10 cellular contexts compared by ENCODE assay signal in the genomic region with DNA sequence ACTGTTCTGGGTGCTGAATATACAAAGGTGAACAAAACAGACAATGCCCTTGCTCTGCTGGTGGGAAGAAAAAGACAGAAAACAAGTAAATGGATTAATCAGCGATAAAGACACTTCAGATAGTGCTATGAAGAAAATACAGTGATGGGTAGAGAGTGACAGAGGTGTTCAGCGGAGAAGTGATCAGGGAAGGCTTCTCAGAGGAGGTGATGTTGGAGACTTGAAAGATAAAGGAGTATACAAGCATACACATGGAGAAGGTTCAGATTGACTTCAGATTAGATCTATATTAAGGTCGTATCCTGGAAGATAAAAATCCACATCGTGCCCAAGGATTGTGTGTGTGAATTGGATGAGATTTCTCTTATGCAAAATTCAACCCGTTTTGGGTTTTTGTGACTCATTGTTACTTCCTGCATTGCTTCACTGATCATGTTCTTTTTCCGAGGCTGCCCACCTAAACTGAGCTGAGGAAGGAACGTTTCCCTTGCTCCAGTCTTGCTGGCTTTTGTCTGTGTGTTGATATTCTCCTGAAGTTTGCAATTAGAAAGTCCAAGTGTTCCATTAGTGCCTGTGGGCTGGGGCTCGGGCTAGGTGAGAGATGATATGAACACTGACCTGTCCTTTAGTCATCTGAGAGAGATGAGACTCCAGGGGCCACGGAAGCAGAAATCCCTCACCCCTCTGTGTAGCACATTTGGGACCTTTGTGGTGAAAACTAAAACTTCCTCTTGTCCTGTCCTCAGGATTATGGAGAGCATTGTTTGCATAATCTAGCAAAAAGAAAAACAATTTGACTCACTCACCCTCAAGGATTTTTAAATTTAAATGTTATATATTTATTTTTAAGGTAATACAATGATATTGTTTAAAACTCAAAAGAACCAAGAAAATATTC. TPM values are rescaled to one million over a fixed set of nuclear protein-coding genes. Genes with fewer than 3 reads are reported as not detected.
A peak's percentile ranks its signal among the peaks of the same experiment; 100 is the strongest.
DNase-seq lines count a peak whose midpoint lies in the region; ATAC-seq and TF ChIP-seq lines count a peak whose summit lies in the region.
"Had no signal": no experiment of that assay in that cellular context is flagged by ENCODE, and none has a peak within 500 bp of the region (broad histone marks: within the 10 kb centered on the region; RNA-seq: fewer than 3 reads in every experiment).

No MANE protein-coding gene starts in this region.

- H3K9me2 ChIP-seq in MM.1S (replicated peaks; ENCODE audit: insufficient read depth, low read length) = no peaks in the 10 kb centered on the region

- DNase-seq in activated T-cell treated with anti-CD3 and anti-CD28 coated beads, Interleukin-2, amount 50 U/mL, for 4 hours = no peak
- DNase-seq in activated T-cell treated with anti-CD3 and anti-CD28 coated beads for 4 hours = no peak
- no peak for DNase-seq in MM.1S
- peak; percentile 40 for DNase-seq in amniotic epithelial cell (ENCODE audit: low read depth)
- peak; percentile 41 for DNase-seq in superior temporal gyrus (ENCODE audit: extremely low spot score)
- DNase-seq in esophagus squamous epithelium (lab: John Stamatoyannopoulos, UW) = no peak
- DNase-seq in NCI-H2227 (lab: John Stamatoyannopoulos, UW; ENCODE audit: unreplicated experiment) = no peak

- no peaks in the 10 kb centered on the region for H3K27me3 ChIP-seq in MM.1S (replicated peaks; ENCODE audit: insufficient read depth, low read length)
- peaks cover 0 to 8% (median 0%) of the 10 kb centered on the region in 4 donors for H3K27me3 ChIP-seq in esophagus squamous epithelium

- H3K9me3 Mint-ChIP-seq in activated T-cell treated with anti-CD3 and anti-CD28 coated beads, Interleukin-2, amount 50 U/mL, for 4 hours = peaks cover 8% of the 10 kb centered on the region

- no peak overlapping the region for H3K4me3 ChIP-seq in MM.1S (ENCODE audit: low read length)
- no peak overlapping the region for H3K4me3 ChIP-seq in esophagus squamous epithelium
- H3K4me3 ChIP-seq: prostate gland had no signal

- WGBS in esophagus squamous epithelium, 2 donors = 47 to 49% methylated on average over 9 of the region's 9 CpGs

- TF ChIP-seq POLR2A in esophagus squamous epithelium (IDR thresholded peaks at IDR 0.05) = no peak

- TF ChIP-seq CTCF in MM.1S (IDR thresholded peaks at IDR 0.05; ENCODE audit: low read length) (no peak), esophagus squamous epithelium (IDR thresholded peaks at IDR 0.05) (no peak)

- ATAC-seq in activated T-cell treated with anti-CD3 and anti-CD28 coated beads, Interleukin-2, amount 50 U/mL, for 4 hours = peak in 1 of 2 donors; percentile 22
- ATAC-seq in GM18520 (IDR thresholded peaks at IDR 0.05; ENCODE audit: unreplicated experiment) = no peak
- ATAC-seq: left lobe of liver had no signal

- H3K4me1 ChIP-seq in MM.1S (ENCODE audit: low read length) (peaks cover 59% of the 10 kb centered on the region), esophagus squamous epithelium (peaks cover 0 to 4% (median 0%) of the 10 kb centered on the region in 3 donors)
- H3K4me1 ChIP-seq: prostate gland had no signal

- no peaks in the 10 kb centered on the region for H3K27me3 Mint-ChIP-seq in activated T-cell treated with anti-CD3 and anti-CD28 coated beads, Interleukin-2, amount 50 U/mL, for 4 hours (ENCODE audit: low read depth)

- no peak overlapping the region for H3K9ac ChIP-seq in MM.1S (ENCODE audit: low read length)

- intact Hi-C loops in esophagus squamous epithelium (cut with DNase I) = no loop called here

- peaks cover 58% of the 10 kb centered on the region for H3K4me1 Mint-ChIP-seq in activated T-cell treated with anti-CD3 and anti-CD28 coated beads, Interleukin-2, amount 50 U/mL, for 4 hours (ENCODE audit: low read depth)

- 0 out of 2 replicates have a peak, but pooled peaks cover 3% of the 10 kb centered on the region for H3K9me3 ChIP-seq in MM.1S (replicated peaks; ENCODE audit: insufficient read depth, low read length)
- H3K9me3 ChIP-seq in esophagus squamous epithelium = peaks cover 0 to 9% (median 5%) of the 10 kb centered on the region in 3 donors
- H3K9me3 ChIP-seq: prostate gland had no signal

- H2AFZ ChIP-seq in MM.1S (ENCODE audit: low read length) = no peak overlapping the region

- H3K27ac ChIP-seq in MM.1S (ENCODE audit: low read length) (no peak overlapping the region; the same call in 1 of the 2 replicates), esophagus squamous epithelium (peak overlapping the region in 1 of 4 donors; percentile 36)
- H3K27ac ChIP-seq: prostate gland had no signal

- H4K20me1 ChIP-seq in MM.1S (ENCODE audit: insufficient read depth, low read length) = no peaks in the 10 kb centered on the region

- peak overlapping the region; percentile 51 for H3K4me3 Mint-ChIP-seq in activated T-cell treated with anti-CD3 and anti-CD28 coated beads, Interleukin-2, amount 50 U/mL, for 4 hours

- H3K4me2 ChIP-seq in MM.1S (ENCODE audit: low read depth, low read length) = 0 out of 2 replicates have a peak overlapping the region, but pooled peaks have one; percentile 12

- H3K36me3 ChIP-seq in MM.1S (replicated peaks; ENCODE audit: insufficient read depth, low read length) (peaks cover 22% of the 10 kb centered on the region), esophagus squamous epithelium (no peaks in the 10 kb centered on the region)
- H3K36me3 ChIP-seq: prostate gland had no signal

- H3K79me2 ChIP-seq in MM.1S (ENCODE audit: low read length) = peaks cover 65% of the 10 kb centered on the region

- peaks cover 41% of the 10 kb centered on the region for H3F3A ChIP-seq in MM.1S (ENCODE audit: insufficient read depth, low read length)

- peaks cover 17% of the 10 kb centered on the region for H3K36me3 Mint-ChIP-seq in activated T-cell treated with anti-CD3 and anti-CD28 coated beads, Interleukin-2, amount 50 U/mL, for 4 hours (ENCODE audit: insufficient read depth)

RNA-seq across cellular contexts. Expression of gene PLXNC1, which starts 27.6 kb away (rescaled TPM):
- 1 to 10 TPM; 3.1 to 6.9 (median 3.2) TPM for total RNA-seq in activated T-cell treated with anti-CD3 and anti-CD28 coated beads, Interleukin-2, amount 50 U/mL, for 4 hours
- total RNA-seq in esophagus squamous epithelium = 1 to 10 TPM; 1.0 to 6.7 (median 2.6) TPM

Comparison
In these comparisons a context has a peak if more than half of its experiments do, and no peak if none do; other contexts are left out.
1. DNase-seq: peak in amniotic epithelial cell (single experiment) and superior temporal gyrus (single experiment); none in activated T-cell treated with anti-CD3 and anti-CD28 coated beads, Interleukin-2, amount 50 U/mL, for 4 hours (single experiment), activated T-cell treated with anti-CD3 and anti-CD28 coated beads for 4 hours (single experiment), MM.1S (single experiment), esophagus squamous epithelium (single experiment) and NCI-H2227 (single experiment).